In the genomic region with DNA sequence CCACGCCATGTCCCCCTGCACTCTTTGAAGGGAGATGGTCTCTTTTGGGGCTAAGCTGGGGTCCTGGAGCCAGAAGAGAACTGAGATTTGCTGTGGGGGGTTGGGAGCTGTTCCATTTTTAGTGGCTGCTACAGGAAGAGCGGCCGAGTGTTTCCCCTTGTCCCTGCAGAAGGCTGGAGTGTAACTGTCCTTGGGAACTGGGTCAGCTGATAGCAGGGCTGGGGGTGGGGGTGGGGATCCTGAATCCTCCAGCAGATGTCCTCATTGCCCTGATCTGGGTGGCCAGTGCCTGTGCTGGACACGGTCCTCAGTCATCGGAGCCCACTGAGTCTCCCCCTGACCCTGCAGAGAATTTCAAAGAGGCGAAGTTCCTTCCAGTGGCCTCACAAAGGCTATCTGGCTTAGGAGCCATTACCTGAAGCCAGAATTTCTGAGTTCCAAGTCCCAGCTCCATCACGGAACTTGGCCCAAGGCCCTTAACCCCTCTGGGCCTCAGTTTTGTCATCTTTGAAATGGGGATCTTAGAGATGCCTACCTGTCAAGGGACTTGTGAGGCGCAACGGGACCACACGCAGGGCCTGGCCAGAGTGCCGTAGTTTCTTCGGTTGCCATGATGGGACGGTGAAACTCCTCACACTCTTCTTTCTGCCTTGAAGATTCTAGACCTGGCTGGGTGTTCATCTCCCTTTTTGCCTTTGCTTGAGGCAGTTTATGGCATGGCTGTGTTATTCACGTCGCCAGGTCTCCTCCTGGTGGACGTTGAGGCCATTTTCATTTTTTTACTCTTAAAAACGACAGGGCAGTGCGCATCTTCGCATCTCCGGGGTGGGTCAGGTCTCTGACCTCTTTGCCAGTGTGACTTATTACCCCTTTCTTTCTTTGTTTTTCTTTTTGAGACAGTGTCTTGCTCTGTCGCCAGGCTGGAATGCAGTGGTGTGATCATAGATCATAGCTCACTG, we compare ENCODE assay signal across 8 cellular contexts. TPM values are rescaled to one million over a fixed set of nuclear protein-coding genes. Genes with fewer than 3 reads are reported as not detected.
DNase-seq lines count a peak whose midpoint lies in the region; ATAC-seq, FAIRE-seq and TF ChIP-seq lines count a peak whose summit lies in the region.

No MANE protein-coding gene starts in this region.

- peaks cover 32% of the 10 kb centered on the region; the same call in 1 of the 2 replicates for H4K20me1 ChIP-seq in K562 (replicated peaks; ENCODE audit: control insufficient read depth, insufficient read depth, low read length)

- peaks cover 35% of the 10 kb centered on the region for H3K36me3 Mint-ChIP-seq in activated naive CD4-positive, alpha-beta T cell treated with anti-CD3 and anti-CD28 coated beads, Interleukin-2, amount 10 ng/mL, durations not matched to agents 7 days and 5 days
- peaks cover 29% of the 10 kb centered on the region for H3K36me3 Mint-ChIP-seq in stimulated activated memory B cell treated with anti-CD40 and anti-IgM and Interleukin-4, amounts not matched to agents 10 μg/mL and 1 μg/mL and 100 μg/mL, for 72 hours

- peak; percentile 36 to 59 (median 53); a peak in 5 of 6 replicates for TF ChIP-seq CTCF in K562 (IDR thresholded peaks at IDR 0.05 in 2 of 3, conservative IDR thresholded peaks at IDR 0.05 in 1 of 3; ENCODE audit: insufficient read depth in 2 of 3, low read depth in 1 of 3, low read length in 3 of 3)
- no peak for TF ChIP-seq CTCF in GM13977 (IDR thresholded peaks at IDR 0.05; ENCODE audit: extremely low read depth, insufficient read depth, missing control alignments)

- no peaks in the 10 kb centered on the region for H3K9me3 ChIP-seq in K562 (replicated peaks; ENCODE audit: control insufficient read depth, insufficient read depth, low read depth, low read length)
- no peaks in the 10 kb centered on the region for H3K9me3 ChIP-seq in HAP-1

- DNase-seq in activated naive CD4-positive, alpha-beta T cell treated with anti-CD3 and anti-CD28 coated beads, Interleukin-2, amount 10 ng/mL, durations not matched to agents 7 days and 5 days: peak; percentile 53
- DNase-seq in activated naive CD4-positive, alpha-beta T cell (lab: John Stamatoyannopoulos, UW): no peak
- DNase-seq in K562 (ENCODE audit: extremely low read depth in 1 of 4, low spot score in 3 of 4) (peak; percentile 44 to 63 (median 54)), islet precursor cell (peak; percentile 72), GM13977 (ENCODE audit: low spot score) (no peak), HAP-1 (ENCODE audit: low spot score in 2 of 2) (no peak)

- CTCF ChIA-PET in activated naive CD4-positive, alpha-beta T cell treated with anti-CD3 and anti-CD28 coated beads, Interleukin-2, amount 10 ng/mL, durations not matched to agents 7 days and 5 days (lab: Charles Lee): interaction anchor here (0.6 to 3.2 kb wide), 5 partner anchors 8 to 66 kb away, joined by 3 to 17 read pairs (median 3); a partner anchor contains a TSS
- CTCF ChIA-PET in K562 (lab: Yijun Ruan, JAX; ENCODE audit: low intra/inter-chr PET ratio): interaction anchor here (0.8 kb wide), 1 partner anchor 189 kb away, joined by 3 read pairs; no protein-coding TSS in a partner anchor

- no peaks in the 10 kb centered on the region for H3K9me1 ChIP-seq in K562 (ENCODE audit: control insufficient read depth, insufficient read depth, low read length)

- H3K4me1 Mint-ChIP-seq in activated naive CD4-positive, alpha-beta T cell treated with anti-CD3 and anti-CD28 coated beads, Interleukin-2, amount 10 ng/mL, durations not matched to agents 7 days and 5 days: peaks cover 45% of the 10 kb centered on the region
- H3K4me1 Mint-ChIP-seq in stimulated activated memory B cell treated with anti-CD40 and anti-IgM and Interleukin-4, amounts not matched to agents 10 μg/mL and 1 μg/mL and 100 μg/mL, for 72 hours: peaks cover 39% of the 10 kb centered on the region

- 76% methylated on average over 21 of the region's 21 CpGs for WGBS in K562 (ENCODE audit: insufficient coverage, low coverage, missing lambda C conversion rate)

- no peak overlapping the region for H3K4me2 ChIP-seq in K562 (ENCODE audit: insufficient read depth, low read length)

- FAIRE-seq in K562 (lab: Jason Lieb, UNC): no peak

- H3K4me3 Mint-ChIP-seq in activated naive CD4-positive, alpha-beta T cell treated with anti-CD3 and anti-CD28 coated beads, Interleukin-2, amount 10 ng/mL, durations not matched to agents 7 days and 5 days: no peak overlapping the region
- no peak overlapping the region for H3K4me3 Mint-ChIP-seq in stimulated activated memory B cell treated with anti-CD40 and anti-IgM and Interleukin-4, amounts not matched to agents 10 μg/mL and 1 μg/mL and 100 μg/mL, for 72 hours

- peak overlapping the region in 1 of 2 experiments; percentile 84; a peak in 2 of 4 replicates for H3K9ac ChIP-seq in K562 (ENCODE audit: insufficient read depth in 1 of 2, low read depth in 2 of 2, low read length in 2 of 2)

- H3K27me3 ChIP-seq in K562 (ENCODE audit: control insufficient read depth in 2 of 2, insufficient read depth in 2 of 2, low read length in 2 of 2) (no peaks in the 10 kb centered on the region), HAP-1 (ENCODE audit: low read depth) (no peaks in the 10 kb centered on the region)

- no peak overlapping the region for H2AFZ ChIP-seq in K562 (ENCODE audit: low read depth, low read length)

- BruUV-seq in K562 (replicated peaks; lab: Mats Ljungman, UMichigan): no TSS peak

- H3K79me2 ChIP-seq in K562 (ENCODE audit: control insufficient read depth, insufficient read depth, low read length): peaks cover 47% of the 10 kb centered on the region

- H3K4me3 ChIP-seq in K562: no peak overlapping the region
- H3K4me3 ChIP-seq in HAP-1: no peak overlapping the region

- peak overlapping the region; percentile 76 for H3K27ac Mint-ChIP-seq in activated naive CD4-positive, alpha-beta T cell treated with anti-CD3 and anti-CD28 coated beads, Interleukin-2, amount 10 ng/mL, durations not matched to agents 7 days and 5 days
- peak overlapping the region; percentile 77 for H3K27ac Mint-ChIP-seq in stimulated activated memory B cell treated with anti-CD40 and anti-IgM and Interleukin-4, amounts not matched to agents 10 μg/mL and 1 μg/mL and 100 μg/mL, for 72 hours

- intact Hi-C loops in K562 (cut with micrococcal nuclease): loop anchor here (1.0 kb wide), 1 partner anchor 53 kb away; no protein-coding TSS in a partner anchor

- no peaks in the 10 kb centered on the region for H3K9me3 Mint-ChIP-seq in activated naive CD4-positive, alpha-beta T cell treated with anti-CD3 and anti-CD28 coated beads, Interleukin-2, amount 10 ng/mL, durations not matched to agents 7 days and 5 days
- peaks cover 3% of the 10 kb centered on the region for H3K9me3 Mint-ChIP-seq in stimulated activated memory B cell treated with anti-CD40 and anti-IgM and Interleukin-4, amounts not matched to agents 10 μg/mL and 1 μg/mL and 100 μg/mL, for 72 hours

- TF ChIP-seq RAD21 in K562 (CRISPR knock-in tag; conservative IDR thresholded peaks at IDR 0.05 in 1 of 2, IDR thresholded peaks at IDR 0.05 in 1 of 2): peak; percentile 36 to 55

- peak overlapping the region; percentile 38; the same call in 2 of the 3 replicates for H3K27ac ChIP-seq in K562 (ENCODE audit: extremely low read depth, low read depth, low read length)

- in situ Hi-C loops in K562 (cut with MboI) (no loop called here), GM13977 (cut with MboI; ENCODE audit: low pct_unique_long_range_greater_than_20kb, low sequenced_read_pairs, unreplicated experiment) (no loop called here), HAP-1 (cut with MboI; ENCODE audit: low sequenced_read_pairs) (no loop called here)

- no peak for TF ChIP-seq EP300 in K562 (IDR thresholded peaks at IDR 0.05; ENCODE audit: low read length)

- ATAC-seq in K562: peak; percentile 90
- ATAC-seq in stimulated activated memory B cell treated with anti-CD40 and anti-IgM and Interleukin-4, amounts not matched to agents 10 μg/mL and 1 μg/mL and 100 μg/mL, for 72 hours: no peak
- ATAC-seq in HG03354 (IDR thresholded peaks at IDR 0.05; ENCODE audit: poor library complexity, severe bottlenecking, unreplicated experiment): no peak

- POLR2A ChIA-PET in K562 (lab: Yijun Ruan, JAX): interaction anchor here (0.6 to 1.7 kb wide), 4 partner anchors 11 to 148 kb away, joined by 3 to 6 read pairs (median 4); no protein-coding TSS in a partner anchor

- H3K36me3 ChIP-seq in K562 (ENCODE audit: control insufficient read depth, insufficient read depth, low read length) (peaks cover 69% of the 10 kb centered on the region), HAP-1 (replicated peaks) (peaks cover 18% of the 10 kb centered on the region)

- TF ChIP-seq POLR2A in K562 (conservative IDR thresholded peaks at IDR 0.05): no peak

- H3K4me1 ChIP-seq in K562 (replicated peaks in 1 of 2; ENCODE audit: control insufficient read depth in 2 of 2, insufficient read depth in 2 of 2, low read length in 2 of 2) (peaks cover 9 to 25% of the 10 kb centered on the region in 2 experiments; a peak in 4 of 5 replicates), HAP-1 (no peaks in the 10 kb centered on the region)

- H3K27me3 Mint-ChIP-seq in activated naive CD4-positive, alpha-beta T cell treated with anti-CD3 and anti-CD28 coated beads, Interleukin-2, amount 10 ng/mL, durations not matched to agents 7 days and 5 days: no peaks in the 10 kb centered on the region
- H3K27me3 Mint-ChIP-seq in stimulated activated memory B cell treated with anti-CD40 and anti-IgM and Interleukin-4, amounts not matched to agents 10 μg/mL and 1 μg/mL and 100 μg/mL, for 72 hours: no peaks in the 10 kb centered on the region

TF ChIP-seq in K562, 482 proteins besides CTCF, POLR2A, EP300 and RAD21 (continues in another document):
- no peak for TF ChIP-seq NCOA4 (IDR thresholded peaks at IDR 0.05; ENCODE audit: partially characterized antibody)
- 0 out of 2 replicates have a peak, but pooled peaks have one; percentile 14 for TF ChIP-seq CC2D1A (IDR thresholded peaks at IDR 0.05)
- TF ChIP-seq GTF2A2 (tag; IDR thresholded peaks at IDR 0.05): no peak

RNA-seq across cellular contexts. Expression of a gene that starts 51.9 kb away (rescaled TPM):
- 612 and 1,251 TPM in 2 replicates for total RNA-seq in K562 (2011; cell fraction: chromatin; rRNA removed; ENCODE audit: low replicate concordance)
- 540 and 557 TPM in 2 replicates for total RNA-seq in K562 (2011; cell fraction: nucleolus; rRNA removed)
- total RNA-seq in K562 (2011; cell fraction: nucleoplasm; rRNA removed): 513 and 610 TPM in 2 replicates
- total RNA-seq in K562 (2014; rRNA removed) (77.1 and 94.4 TPM in 2 replicates), K562 (2014; rRNA removed; fragmentation: Illumina TruSeq; extraction: Trizol) (53.2 and 53.5 TPM in 2 replicates), K562 (2015; rRNA removed; fragmentation: Illumina TruSeq; extraction: Trizol) (66.6 and 67.2 TPM in 2 replicates), K562 (2021) (153 and 161 TPM in 2 replicates)
- polyA plus RNA-seq in K562 (2011; rRNA removed) (72.6 and 122 TPM in 2 replicates), K562 (2014; fragmentation: Illumina TruSeq; extraction: Trizol) (93.5 and 112 TPM in 2 replicates), K562 (2014; fragmentation: Nextera tagmentation; extraction: Ambion mirVana) (1 to 10 TPM; 2.2 to 2.4 TPM), K562 (2014; rRNA removed) (88.8 and 104 TPM in 2 replicates)
- polyA plus RNA-seq in K562 (2011; cell fraction: cytosol; rRNA removed): 66.0 and 77.5 TPM in 2 replicates
- 343 and 372 TPM in 2 replicates for polyA plus RNA-seq in K562 (2011; cell fraction: nucleus; rRNA removed)
- polyA plus RNA-seq in K562 (2012): 121 and 177 TPM in 2 replicates
- polyA minus RNA-seq in K562 (2011; rRNA and poly(A)+ RNA removed): 138 and 139 TPM in 2 replicates
- polyA minus RNA-seq in K562 (2011; cell fraction: cytosol; rRNA and poly(A)+ RNA removed): 108 and 150 TPM in 2 replicates
- polyA minus RNA-seq in K562 (2011; cell fraction: nucleus; rRNA and poly(A)+ RNA removed): 314 and 488 TPM in 2 replicates

Comparison
In these comparisons a context has a peak if more than half of its experiments do, and no peak if none do; other contexts are left out.
1. DNase-seq: peak in activated naive CD4-positive, alpha-beta T cell treated with anti-CD3 and anti-CD28 coated beads, Interleukin-2, amount 10 ng/mL, durations not matched to agents 7 days and 5 days (single experiment), K562 (4 of 4) and islet precursor cell (single experiment); none in activated naive CD4-positive, alpha-beta T cell (0 of 4), GM13977 (single experiment) and HAP-1 (0 of 2).